1 cellular context compared by ENCODE assay signal in the genomic region with DNA sequence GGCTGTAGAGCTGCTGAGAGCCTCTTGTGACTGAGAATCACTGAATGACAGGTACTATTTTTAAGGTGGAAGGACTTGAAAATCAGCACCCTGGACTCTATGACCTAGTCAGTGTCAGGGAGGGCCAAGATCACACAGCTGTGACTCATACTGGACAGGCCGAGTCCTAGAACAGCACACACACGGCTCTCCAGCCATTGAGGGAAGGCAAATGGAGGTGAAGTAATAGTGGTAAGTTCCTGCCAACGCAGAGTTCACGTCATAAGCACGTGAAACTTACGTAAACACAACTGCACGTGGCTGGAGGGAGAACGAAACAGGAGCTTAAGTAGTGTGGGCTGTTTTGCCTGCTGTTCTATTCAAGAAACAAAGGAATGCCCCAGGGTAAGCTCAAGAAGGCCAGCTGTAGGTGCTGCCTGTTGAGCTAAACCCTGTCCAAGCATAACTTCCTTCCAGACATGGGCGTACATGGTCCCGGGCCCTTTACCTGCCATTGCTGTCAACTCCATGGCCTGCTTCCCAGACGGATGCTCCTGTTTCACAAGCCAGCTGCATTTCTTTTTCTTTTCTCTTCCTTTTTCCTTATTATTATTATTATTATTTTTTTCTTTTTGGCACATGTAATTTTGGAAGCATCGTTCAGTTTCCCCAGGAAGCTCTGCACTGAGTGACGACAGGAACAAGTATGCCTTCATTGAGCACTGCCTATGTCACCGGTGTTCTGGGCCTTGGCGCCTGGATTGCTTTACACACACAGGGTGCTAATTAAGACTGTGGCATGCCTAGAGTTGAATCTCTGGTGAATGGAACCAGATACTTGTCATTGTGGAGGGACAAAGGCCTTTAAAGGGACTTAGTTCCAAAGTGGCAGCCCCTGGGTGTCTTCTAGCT.
TF ChIP-seq lines count a peak whose summit lies in the region.

No MANE protein-coding gene starts in this region.

TF ChIP-seq in HEK293, 187 proteins besides CTCF, POLR2A, EP300 and RAD21 (continued from another document):
- no peak for TF ChIP-seq ZNF585B (tag by site-specific recombination; IDR thresholded peaks at IDR 0.05)
- TF ChIP-seq, protein P1, sequence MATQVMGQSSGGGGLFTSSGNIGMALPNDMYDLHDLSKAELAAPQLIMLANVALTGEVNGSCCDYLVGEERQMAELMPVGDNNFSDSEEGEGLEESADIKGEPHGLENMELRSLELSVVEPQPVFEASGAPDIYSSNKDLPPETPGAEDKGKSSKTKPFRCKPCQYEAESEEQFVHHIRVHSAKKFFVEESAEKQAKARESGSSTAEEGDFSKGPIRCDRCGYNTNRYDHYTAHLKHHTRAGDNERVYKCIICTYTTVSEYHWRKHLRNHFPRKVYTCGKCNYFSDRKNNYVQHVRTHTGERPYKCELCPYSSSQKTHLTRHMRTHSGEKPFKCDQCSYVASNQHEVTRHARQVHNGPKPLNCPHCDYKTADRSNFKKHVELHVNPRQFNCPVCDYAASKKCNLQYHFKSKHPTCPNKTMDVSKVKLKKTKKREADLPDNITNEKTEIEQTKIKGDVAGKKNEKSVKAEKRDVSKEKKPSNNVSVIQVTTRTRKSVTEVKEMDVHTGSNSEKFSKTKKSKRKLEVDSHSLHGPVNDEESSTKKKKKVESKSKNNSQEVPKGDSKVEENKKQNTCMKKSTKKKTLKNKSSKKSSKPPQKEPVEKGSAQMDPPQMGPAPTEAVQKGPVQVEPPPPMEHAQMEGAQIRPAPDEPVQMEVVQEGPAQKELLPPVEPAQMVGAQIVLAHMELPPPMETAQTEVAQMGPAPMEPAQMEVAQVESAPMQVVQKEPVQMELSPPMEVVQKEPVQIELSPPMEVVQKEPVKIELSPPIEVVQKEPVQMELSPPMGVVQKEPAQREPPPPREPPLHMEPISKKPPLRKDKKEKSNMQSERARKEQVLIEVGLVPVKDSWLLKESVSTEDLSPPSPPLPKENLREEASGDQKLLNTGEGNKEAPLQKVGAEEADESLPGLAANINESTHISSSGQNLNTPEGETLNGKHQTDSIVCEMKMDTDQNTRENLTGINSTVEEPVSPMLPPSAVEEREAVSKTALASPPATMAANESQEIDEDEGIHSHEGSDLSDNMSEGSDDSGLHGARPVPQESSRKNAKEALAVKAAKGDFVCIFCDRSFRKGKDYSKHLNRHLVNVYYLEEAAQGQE (tag by site-specific recombination; IDR thresholded peaks at IDR 0.05): peak; percentile 44; the same call in 1 of the 2 replicates
- no peak for TF ChIP-seq ZNF169 (tag by site-specific recombination; IDR thresholded peaks at IDR 0.05)
- TF ChIP-seq, protein P2, sequence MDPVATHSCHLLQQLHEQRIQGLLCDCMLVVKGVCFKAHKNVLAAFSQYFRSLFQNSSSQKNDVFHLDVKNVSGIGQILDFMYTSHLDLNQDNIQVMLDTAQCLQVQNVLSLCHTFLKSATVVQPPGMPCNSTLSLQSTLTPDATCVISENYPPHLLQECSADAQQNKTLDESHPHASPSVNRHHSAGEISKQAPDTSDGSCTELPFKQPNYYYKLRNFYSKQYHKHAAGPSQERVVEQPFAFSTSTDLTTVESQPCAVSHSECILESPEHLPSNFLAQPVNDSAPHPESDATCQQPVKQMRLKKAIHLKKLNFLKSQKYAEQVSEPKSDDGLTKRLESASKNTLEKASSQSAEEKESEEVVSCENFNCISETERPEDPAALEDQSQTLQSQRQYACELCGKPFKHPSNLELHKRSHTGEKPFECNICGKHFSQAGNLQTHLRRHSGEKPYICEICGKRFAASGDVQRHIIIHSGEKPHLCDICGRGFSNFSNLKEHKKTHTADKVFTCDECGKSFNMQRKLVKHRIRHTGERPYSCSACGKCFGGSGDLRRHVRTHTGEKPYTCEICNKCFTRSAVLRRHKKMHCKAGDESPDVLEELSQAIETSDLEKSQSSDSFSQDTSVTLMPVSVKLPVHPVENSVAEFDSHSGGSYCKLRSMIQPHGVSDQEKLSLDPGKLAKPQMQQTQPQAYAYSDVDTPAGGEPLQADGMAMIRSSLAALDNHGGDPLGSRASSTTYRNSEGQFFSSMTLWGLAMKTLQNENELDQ (tag by site-specific recombination; IDR thresholded peaks at IDR 0.05; ENCODE audit: low read depth): no peak
- peak; percentile 40 for TF ChIP-seq SCRT2 (tag by site-specific recombination; IDR thresholded peaks at IDR 0.05)
- TF ChIP-seq ZNF404 (tag by site-specific recombination; IDR thresholded peaks at IDR 0.05): no peak
- no peak for TF ChIP-seq ZNF391 (tag by site-specific recombination; IDR thresholded peaks at IDR 0.05; ENCODE audit: borderline replicate concordance, low read depth)
- TF ChIP-seq ZNF530 (tag by site-specific recombination; IDR thresholded peaks at IDR 0.05; ENCODE audit: low read depth): no peak
- TF ChIP-seq, protein P3, sequence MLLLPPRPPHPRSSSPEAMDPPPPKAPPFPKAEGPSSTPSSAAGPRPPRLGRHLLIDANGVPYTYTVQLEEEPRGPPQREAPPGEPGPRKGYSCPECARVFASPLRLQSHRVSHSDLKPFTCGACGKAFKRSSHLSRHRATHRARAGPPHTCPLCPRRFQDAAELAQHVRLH (tag by site-specific recombination; IDR thresholded peaks at IDR 0.05): no peak
- no peak for TF ChIP-seq KLF7 (tag by site-specific recombination; IDR thresholded peaks at IDR 0.05; ENCODE audit: borderline replicate concordance)
- TF ChIP-seq, protein P4, sequence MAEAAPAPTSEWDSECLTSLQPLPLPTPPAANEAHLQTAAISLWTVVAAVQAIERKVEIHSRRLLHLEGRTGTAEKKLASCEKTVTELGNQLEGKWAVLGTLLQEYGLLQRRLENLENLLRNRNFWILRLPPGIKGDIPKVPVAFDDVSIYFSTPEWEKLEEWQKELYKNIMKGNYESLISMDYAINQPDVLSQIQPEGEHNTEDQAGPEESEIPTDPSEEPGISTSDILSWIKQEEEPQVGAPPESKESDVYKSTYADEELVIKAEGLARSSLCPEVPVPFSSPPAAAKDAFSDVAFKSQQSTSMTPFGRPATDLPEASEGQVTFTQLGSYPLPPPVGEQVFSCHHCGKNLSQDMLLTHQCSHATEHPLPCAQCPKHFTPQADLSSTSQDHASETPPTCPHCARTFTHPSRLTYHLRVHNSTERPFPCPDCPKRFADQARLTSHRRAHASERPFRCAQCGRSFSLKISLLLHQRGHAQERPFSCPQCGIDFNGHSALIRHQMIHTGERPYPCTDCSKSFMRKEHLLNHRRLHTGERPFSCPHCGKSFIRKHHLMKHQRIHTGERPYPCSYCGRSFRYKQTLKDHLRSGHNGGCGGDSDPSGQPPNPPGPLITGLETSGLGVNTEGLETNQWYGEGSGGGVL (tag by site-specific recombination; IDR thresholded peaks at IDR 0.05): no peak
- TF ChIP-seq, protein P5, sequence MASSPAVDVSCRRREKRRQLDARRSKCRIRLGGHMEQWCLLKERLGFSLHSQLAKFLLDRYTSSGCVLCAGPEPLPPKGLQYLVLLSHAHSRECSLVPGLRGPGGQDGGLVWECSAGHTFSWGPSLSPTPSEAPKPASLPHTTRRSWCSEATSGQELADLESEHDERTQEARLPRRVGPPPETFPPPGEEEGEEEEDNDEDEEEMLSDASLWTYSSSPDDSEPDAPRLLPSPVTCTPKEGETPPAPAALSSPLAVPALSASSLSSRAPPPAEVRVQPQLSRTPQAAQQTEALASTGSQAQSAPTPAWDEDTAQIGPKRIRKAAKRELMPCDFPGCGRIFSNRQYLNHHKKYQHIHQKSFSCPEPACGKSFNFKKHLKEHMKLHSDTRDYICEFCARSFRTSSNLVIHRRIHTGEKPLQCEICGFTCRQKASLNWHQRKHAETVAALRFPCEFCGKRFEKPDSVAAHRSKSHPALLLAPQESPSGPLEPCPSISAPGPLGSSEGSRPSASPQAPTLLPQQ (tag by site-specific recombination; IDR thresholded peaks at IDR 0.05): no peak
- no peak for TF ChIP-seq SP7 (tag by site-specific recombination; IDR thresholded peaks at IDR 0.05)
- no peak for TF ChIP-seq ZNF394 (tag by site-specific recombination; IDR thresholded peaks at IDR 0.05; ENCODE audit: borderline replicate concordance)
- no peak for TF ChIP-seq GLIS2 (tag by site-specific recombination; IDR thresholded peaks at IDR 0.05)
- no peak for TF ChIP-seq FEZF1 (tag by site-specific recombination; IDR thresholded peaks at IDR 0.05)
- no peak for TF ChIP-seq ZNF112 (tag by site-specific recombination; IDR thresholded peaks at IDR 0.05)
- TF ChIP-seq, protein P6, sequence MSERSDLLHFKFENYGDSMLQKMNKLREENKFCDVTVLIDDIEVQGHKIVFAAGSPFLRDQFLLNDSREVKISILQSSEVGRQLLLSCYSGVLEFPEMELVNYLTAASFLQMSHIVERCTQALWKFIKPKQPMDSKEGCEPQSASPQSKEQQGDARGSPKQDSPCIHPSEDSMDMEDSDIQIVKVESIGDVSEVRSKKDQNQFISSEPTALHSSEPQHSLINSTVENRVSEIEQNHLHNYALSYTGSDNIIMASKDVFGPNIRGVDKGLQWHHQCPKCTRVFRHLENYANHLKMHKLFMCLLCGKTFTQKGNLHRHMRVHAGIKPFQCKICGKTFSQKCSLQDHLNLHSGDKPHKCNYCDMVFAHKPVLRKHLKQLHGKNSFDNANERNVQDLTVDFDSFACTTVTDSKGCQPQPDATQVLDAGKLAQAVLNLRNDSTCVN (tag by site-specific recombination; optimal IDR thresholded peaks at IDR 0.05): no peak
- no peak for TF ChIP-seq YY2 (tag by site-specific recombination; IDR thresholded peaks at IDR 0.05)
- peak; percentile 83 for TF ChIP-seq ZNF629 (tag by site-specific recombination; IDR thresholded peaks at IDR 0.05)
